ENCODE assay signal across 1 cellular context in the genomic region with DNA sequence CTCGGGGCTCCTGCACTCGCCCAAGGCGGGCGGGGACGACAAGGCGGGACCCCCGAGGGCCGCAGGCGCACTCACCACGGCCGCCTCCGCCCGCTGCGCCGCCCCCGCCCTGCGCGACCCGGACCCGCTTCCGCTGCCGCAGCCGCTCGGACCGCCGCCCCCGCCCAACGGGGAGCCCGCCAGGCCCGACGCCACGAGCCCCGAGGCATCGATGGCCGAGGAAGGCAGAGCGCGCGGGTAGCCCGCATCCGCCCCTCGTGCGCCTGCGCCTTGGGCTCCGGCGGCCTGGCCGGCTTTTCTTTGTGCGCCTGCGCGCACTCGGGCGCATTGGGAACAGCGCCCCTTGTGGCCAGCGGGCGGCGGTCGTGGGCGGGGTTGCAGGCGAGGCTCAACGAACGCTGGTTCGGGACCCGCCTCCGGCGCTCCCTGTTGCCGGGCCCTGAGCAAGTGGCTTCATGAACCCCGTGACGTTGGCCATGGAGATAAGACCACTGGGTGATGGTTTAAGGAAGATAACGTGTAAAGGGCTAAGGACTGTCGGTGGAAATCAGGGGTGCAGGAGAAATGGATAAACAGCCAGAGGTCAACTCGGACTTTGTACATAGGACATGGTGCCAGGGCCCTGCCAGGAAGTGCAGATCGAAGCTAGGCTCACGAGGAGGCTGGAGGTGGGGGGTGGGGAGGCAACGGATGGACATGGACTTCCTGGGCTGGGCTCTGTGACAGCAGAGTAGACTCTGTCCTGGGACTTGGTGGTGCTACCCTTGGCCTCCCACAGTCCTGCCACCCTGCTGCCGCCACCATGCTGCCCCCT.
TF ChIP-seq lines count a peak whose summit lies in the region.

A gene (plus strand): TSS at position 725 of the 814 bp plus-strand sequence. CDS start 78 bp downstream, at position 803.
A gene with protein sequence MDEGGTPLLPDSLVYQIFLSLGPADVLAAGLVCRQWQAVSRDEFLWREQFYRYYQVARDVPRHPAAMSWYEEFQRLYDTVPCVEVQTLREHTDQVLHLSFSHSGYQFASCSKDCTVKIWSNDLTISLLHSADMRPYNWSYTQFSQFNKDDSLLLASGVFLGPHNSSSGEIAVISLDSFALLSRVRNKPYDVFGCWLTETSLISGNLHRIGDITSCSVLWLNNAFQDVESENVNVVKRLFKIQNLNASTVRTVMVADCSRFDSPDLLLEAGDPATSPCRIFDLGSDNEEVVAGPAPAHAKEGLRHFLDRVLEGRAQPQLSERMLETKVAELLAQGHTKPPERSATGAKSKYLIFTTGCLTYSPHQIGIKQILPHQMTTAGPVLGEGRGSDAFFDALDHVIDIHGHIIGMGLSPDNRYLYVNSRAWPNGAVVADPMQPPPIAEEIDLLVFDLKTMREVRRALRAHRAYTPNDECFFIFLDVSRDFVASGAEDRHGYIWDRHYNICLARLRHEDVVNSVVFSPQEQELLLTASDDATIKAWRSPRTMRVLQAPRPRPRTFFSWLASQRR (minus strand): TSS at position 220 of the 814 bp plus-strand sequence. CDS start 655 bp downstream, outside the sequence.

TF ChIP-seq in HepG2, 621 proteins besides CTCF, POLR2A, EP300 and RAD21 (continued from another document and continues in another):
- TF ChIP-seq, protein P1, sequence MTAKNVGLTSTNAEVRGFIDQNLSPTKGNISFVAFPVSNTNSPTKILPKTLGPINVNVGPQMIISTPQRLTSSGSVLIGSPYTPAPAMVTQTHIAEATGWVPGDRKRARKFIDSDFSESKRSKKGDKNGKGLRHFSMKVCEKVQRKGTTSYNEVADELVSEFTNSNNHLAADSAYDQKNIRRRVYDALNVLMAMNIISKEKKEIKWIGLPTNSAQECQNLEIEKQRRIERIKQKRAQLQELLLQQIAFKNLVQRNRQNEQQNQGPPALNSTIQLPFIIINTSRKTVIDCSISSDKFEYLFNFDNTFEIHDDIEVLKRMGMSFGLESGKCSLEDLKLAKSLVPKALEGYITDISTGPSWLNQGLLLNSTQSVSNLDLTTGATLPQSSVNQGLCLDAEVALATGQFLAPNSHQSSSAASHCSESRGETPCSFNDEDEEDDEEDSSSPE (CRISPR knock-in tag; IDR thresholded peaks at IDR 0.05): peak; percentile 54; the same call in 1 of the 2 replicates
- TF ChIP-seq, protein P2, sequence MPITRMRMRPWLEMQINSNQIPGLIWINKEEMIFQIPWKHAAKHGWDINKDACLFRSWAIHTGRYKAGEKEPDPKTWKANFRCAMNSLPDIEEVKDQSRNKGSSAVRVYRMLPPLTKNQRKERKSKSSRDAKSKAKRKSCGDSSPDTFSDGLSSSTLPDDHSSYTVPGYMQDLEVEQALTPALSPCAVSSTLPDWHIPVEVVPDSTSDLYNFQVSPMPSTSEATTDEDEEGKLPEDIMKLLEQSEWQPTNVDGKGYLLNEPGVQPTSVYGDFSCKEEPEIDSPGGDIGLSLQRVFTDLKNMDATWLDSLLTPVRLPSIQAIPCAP (CRISPR knock-in tag; IDR thresholded peaks at IDR 0.05; ENCODE audit: low read depth): no peak
- TF ChIP-seq WIZ (CRISPR knock-in tag; IDR thresholded peaks at IDR 0.05): no peak
- TF ChIP-seq SUZ12 (IDR thresholded peaks at IDR 0.05; ENCODE audit: low read depth, low read length): no peak
- no peak for TF ChIP-seq ZNF496 (CRISPR knock-in tag; IDR thresholded peaks at IDR 0.05; ENCODE audit: insufficient replicate concordance)
- TF ChIP-seq, protein P3, sequence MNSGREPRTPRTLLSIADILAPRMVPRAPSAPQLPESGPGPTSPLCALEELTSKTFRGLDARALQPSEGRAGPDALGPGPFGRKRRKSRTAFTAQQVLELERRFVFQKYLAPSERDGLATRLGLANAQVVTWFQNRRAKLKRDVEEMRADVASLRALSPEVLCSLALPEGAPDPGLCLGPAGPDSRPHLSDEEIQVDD (CRISPR knock-in tag; IDR thresholded peaks at IDR 0.05; ENCODE audit: borderline replicate concordance): no peak
- TF ChIP-seq YEATS4 (CRISPR knock-in tag; IDR thresholded peaks at IDR 0.05; ENCODE audit: borderline replicate concordance): 0 out of 2 replicates have a peak, but pooled peaks have one; percentile 49
- peak; percentile 62; the same call in 1 of the 2 replicates for TF ChIP-seq ZBTB38 (CRISPR knock-in tag; IDR thresholded peaks at IDR 0.05)
- TF ChIP-seq ZNF768 (CRISPR knock-in tag; IDR thresholded peaks at IDR 0.05): no peak
- TF ChIP-seq, protein P4, sequence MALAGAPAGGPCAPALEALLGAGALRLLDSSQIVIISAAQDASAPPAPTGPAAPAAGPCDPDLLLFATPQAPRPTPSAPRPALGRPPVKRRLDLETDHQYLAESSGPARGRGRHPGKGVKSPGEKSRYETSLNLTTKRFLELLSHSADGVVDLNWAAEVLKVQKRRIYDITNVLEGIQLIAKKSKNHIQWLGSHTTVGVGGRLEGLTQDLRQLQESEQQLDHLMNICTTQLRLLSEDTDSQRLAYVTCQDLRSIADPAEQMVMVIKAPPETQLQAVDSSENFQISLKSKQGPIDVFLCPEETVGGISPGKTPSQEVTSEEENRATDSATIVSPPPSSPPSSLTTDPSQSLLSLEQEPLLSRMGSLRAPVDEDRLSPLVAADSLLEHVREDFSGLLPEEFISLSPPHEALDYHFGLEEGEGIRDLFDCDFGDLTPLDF (CRISPR knock-in tag; IDR thresholded peaks at IDR 0.05): peak; percentile 84
- 0 out of 2 replicates have a peak, but pooled peaks have one; percentile 13 for TF ChIP-seq NFYC (CRISPR knock-in tag; IDR thresholded peaks at IDR 0.05)
- TF ChIP-seq, protein P5, sequence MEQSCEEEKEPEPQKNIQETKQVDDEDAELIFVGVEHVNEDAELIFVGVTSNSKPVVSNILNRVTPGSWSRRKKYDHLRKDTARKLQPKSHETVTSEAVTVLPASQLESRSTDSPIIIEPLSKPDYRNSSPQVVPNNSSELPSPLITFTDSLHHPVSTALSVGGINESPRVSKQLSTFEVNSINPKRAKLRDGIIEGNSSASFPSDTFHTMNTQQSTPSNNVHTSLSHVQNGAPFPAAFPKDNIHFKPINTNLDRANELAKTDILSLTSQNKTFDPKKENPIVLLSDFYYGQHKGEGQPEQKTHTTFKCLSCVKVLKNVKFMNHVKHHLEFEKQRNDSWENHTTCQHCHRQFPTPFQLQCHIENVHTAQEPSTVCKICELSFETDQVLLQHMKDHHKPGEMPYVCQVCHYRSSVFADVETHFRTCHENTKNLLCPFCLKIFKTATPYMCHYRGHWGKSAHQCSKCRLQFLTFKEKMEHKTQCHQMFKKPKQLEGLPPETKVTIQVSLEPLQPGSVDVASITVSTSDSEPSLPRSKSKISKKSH (CRISPR knock-in tag; IDR thresholded peaks at IDR 0.05; ENCODE audit: borderline replicate concordance): peak; percentile 13; the same call in 1 of the 2 replicates
- TF ChIP-seq, protein P6, sequence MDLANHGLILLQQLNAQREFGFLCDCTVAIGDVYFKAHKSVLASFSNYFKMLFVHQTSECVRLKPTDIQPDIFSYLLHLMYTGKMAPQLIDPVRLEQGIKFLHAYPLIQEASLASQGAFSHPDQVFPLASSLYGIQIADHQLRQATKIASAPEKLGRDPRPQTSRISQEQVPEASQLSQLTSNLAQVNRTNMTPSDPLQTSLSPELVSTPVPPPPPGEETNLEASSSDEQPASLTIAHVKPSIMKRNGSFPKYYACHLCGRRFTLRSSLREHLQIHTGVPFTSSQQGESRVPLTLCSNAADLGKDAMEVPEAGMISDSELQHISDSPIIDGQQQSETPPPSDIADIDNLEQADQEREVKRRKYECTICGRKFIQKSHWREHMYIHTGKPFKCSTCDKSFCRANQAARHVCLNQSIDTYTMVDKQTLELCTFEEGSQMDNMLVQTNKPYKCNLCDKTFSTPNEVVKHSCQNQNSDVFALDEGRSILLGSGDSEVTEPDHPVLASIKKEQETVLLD (CRISPR knock-in tag; IDR thresholded peaks at IDR 0.05; ENCODE audit: low read depth): peak; percentile 97
- TF ChIP-seq KLF13 (CRISPR knock-in tag; IDR thresholded peaks at IDR 0.05): 0 out of 2 replicates have a peak, but pooled peaks have one; percentile 10
- 0 out of 2 replicates have a peak, but pooled peaks have one; percentile 7 for TF ChIP-seq ZNF724P (CRISPR knock-in tag; IDR thresholded peaks at IDR 0.05; ENCODE audit: borderline replicate concordance)
- peak; percentile 65 for TF ChIP-seq POGZ (CRISPR knock-in tag; IDR thresholded peaks at IDR 0.05)
- no peak for TF ChIP-seq CEBPB (IDR thresholded peaks at IDR 0.05; ENCODE audit: borderline replicate concordance, low read depth, low read length)
- peak; percentile 53; the same call in 1 of the 2 replicates for TF ChIP-seq DPF2 (CRISPR knock-in tag; IDR thresholded peaks at IDR 0.05; ENCODE audit: borderline replicate concordance, low read depth)
- TF ChIP-seq, protein P7, sequence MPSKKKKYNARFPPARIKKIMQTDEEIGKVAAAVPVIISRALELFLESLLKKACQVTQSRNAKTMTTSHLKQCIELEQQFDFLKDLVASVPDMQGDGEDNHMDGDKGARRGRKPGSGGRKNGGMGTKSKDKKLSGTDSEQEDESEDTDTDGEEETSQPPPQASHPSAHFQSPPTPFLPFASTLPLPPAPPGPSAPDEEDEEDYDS (CRISPR knock-in tag; IDR thresholded peaks at IDR 0.05): peak; percentile 13; the same call in 1 of the 2 replicates
- TF ChIP-seq, protein P8, sequence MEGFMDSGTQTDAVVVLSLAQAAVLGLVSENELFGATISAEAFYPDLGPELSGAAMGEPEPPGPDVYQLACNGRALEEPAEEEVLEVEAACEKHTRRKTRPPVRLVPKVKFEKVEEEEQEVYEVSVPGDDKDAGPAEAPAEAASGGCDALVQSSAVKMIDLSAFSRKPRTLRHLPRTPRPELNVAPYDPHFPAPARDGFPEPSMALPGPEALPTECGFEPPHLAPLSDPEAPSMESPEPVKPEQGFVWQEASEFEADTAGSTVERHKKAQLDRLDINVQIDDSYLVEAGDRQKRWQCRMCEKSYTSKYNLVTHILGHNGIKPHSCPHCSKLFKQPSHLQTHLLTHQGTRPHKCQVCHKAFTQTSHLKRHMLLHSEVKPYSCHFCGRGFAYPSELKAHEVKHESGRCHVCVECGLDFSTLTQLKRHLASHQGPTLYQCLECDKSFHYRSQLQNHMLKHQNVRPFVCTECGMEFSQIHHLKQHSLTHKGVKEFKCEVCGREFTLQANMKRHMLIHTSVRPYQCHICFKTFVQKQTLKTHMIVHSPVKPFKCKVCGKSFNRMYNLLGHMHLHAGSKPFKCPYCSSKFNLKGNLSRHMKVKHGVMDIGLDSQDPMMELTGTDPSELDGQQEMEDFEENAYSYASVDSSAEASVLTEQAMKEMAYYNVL (CRISPR knock-in tag; IDR thresholded peaks at IDR 0.05; ENCODE audit: borderline replicate concordance): no peak
- TF ChIP-seq SNRNP70 (IDR thresholded peaks at IDR 0.05; ENCODE audit: low read depth, low read length): no peak
- peak; percentile 11 for TF ChIP-seq BHLHE40 (IDR thresholded peaks at IDR 0.05; ENCODE audit: low read length)
- TF ChIP-seq FLYWCH1 (CRISPR knock-in tag; IDR thresholded peaks at IDR 0.05): no peak
- no peak; the same call in 1 of the 2 replicates for TF ChIP-seq ZNF776 (CRISPR knock-in tag; IDR thresholded peaks at IDR 0.05)
- no peak for TF ChIP-seq RBFOX2 (IDR thresholded peaks at IDR 0.05; ENCODE audit: low read depth, low read length)
- TF ChIP-seq ZNF350 (CRISPR knock-in tag; IDR thresholded peaks at IDR 0.05; ENCODE audit: borderline replicate concordance, low read depth): peak; percentile 25
- peak; percentile 56; the same call in 1 of the 2 replicates for TF ChIP-seq BCL6 (CRISPR knock-in tag; IDR thresholded peaks at IDR 0.05)
- peak; percentile 63 for TF ChIP-seq PHF5A (CRISPR knock-in tag; IDR thresholded peaks at IDR 0.05; ENCODE audit: low read depth, unreplicated experiment)
- TF ChIP-seq KLF16 (CRISPR knock-in tag; IDR thresholded peaks at IDR 0.05): peak in 1 of 2 experiments; percentile 63; a peak in 1 of 4 replicates
- no peak for TF ChIP-seq HNRNPUL1 (IDR thresholded peaks at IDR 0.05; ENCODE audit: low read depth, low read length)
- TF ChIP-seq SIN3A (IDR thresholded peaks at IDR 0.05; ENCODE audit: borderline replicate concordance, low read depth, low read length): no peak
- TF ChIP-seq, protein P9, sequence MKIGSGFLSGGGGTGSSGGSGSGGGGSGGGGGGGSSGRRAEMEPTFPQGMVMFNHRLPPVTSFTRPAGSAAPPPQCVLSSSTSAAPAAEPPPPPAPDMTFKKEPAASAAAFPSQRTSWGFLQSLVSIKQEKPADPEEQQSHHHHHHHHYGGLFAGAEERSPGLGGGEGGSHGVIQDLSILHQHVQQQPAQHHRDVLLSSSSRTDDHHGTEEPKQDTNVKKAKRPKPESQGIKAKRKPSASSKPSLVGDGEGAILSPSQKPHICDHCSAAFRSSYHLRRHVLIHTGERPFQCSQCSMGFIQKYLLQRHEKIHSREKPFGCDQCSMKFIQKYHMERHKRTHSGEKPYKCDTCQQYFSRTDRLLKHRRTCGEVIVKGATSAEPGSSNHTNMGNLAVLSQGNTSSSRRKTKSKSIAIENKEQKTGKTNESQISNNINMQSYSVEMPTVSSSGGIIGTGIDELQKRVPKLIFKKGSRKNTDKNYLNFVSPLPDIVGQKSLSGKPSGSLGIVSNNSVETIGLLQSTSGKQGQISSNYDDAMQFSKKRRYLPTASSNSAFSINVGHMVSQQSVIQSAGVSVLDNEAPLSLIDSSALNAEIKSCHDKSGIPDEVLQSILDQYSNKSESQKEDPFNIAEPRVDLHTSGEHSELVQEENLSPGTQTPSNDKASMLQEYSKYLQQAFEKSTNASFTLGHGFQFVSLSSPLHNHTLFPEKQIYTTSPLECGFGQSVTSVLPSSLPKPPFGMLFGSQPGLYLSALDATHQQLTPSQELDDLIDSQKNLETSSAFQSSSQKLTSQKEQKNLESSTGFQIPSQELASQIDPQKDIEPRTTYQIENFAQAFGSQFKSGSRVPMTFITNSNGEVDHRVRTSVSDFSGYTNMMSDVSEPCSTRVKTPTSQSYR (CRISPR knock-in tag; IDR thresholded peaks at IDR 0.05; ENCODE audit: borderline replicate concordance): peak; percentile 72
- peak; percentile 64 for TF ChIP-seq PHF21A (CRISPR knock-in tag; IDR thresholded peaks at IDR 0.05)
- peak; percentile 88 for TF ChIP-seq THAP11 (CRISPR knock-in tag; IDR thresholded peaks at IDR 0.05)
- no peak for TF ChIP-seq ZNF17 (CRISPR knock-in tag; IDR thresholded peaks at IDR 0.05)
- TF ChIP-seq CEBPG (CRISPR knock-in tag; IDR thresholded peaks at IDR 0.05): peak; percentile 43; the same call in 1 of the 2 replicates
- peak; percentile 83 for TF ChIP-seq ZNF614 (CRISPR knock-in tag; IDR thresholded peaks at IDR 0.05; ENCODE audit: borderline replicate concordance)
- peak; percentile 14; the same call in 1 of the 2 replicates for TF ChIP-seq NCOA2 (CRISPR knock-in tag; IDR thresholded peaks at IDR 0.05)
- no peak for TF ChIP-seq ZNF234 (CRISPR knock-in tag; conservative IDR thresholded peaks at IDR 0.05)
- TF ChIP-seq, protein P10, sequence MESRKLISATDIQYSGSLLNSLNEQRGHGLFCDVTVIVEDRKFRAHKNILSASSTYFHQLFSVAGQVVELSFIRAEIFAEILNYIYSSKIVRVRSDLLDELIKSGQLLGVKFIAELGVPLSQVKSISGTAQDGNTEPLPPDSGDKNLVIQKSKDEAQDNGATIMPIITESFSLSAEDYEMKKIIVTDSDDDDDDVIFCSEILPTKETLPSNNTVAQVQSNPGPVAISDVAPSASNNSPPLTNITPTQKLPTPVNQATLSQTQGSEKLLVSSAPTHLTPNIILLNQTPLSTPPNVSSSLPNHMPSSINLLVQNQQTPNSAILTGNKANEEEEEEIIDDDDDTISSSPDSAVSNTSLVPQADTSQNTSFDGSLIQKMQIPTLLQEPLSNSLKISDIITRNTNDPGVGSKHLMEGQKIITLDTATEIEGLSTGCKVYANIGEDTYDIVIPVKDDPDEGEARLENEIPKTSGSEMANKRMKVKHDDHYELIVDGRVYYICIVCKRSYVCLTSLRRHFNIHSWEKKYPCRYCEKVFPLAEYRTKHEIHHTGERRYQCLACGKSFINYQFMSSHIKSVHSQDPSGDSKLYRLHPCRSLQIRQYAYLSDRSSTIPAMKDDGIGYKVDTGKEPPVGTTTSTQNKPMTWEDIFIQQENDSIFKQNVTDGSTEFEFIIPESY (CRISPR knock-in tag; IDR thresholded peaks at IDR 0.05): no peak
- TF ChIP-seq PAX8 (CRISPR knock-in tag; IDR thresholded peaks at IDR 0.05; ENCODE audit: borderline replicate concordance): 0 out of 2 replicates have a peak, but pooled peaks have one; percentile 17
- no peak for TF ChIP-seq SP2 (CRISPR knock-in tag; IDR thresholded peaks at IDR 0.05)
- TF ChIP-seq HNF4A (CRISPR knock-in tag; IDR thresholded peaks at IDR 0.05): peak; percentile 80
